ENCODE assay signal across 9 cellular contexts in the genomic region with DNA sequence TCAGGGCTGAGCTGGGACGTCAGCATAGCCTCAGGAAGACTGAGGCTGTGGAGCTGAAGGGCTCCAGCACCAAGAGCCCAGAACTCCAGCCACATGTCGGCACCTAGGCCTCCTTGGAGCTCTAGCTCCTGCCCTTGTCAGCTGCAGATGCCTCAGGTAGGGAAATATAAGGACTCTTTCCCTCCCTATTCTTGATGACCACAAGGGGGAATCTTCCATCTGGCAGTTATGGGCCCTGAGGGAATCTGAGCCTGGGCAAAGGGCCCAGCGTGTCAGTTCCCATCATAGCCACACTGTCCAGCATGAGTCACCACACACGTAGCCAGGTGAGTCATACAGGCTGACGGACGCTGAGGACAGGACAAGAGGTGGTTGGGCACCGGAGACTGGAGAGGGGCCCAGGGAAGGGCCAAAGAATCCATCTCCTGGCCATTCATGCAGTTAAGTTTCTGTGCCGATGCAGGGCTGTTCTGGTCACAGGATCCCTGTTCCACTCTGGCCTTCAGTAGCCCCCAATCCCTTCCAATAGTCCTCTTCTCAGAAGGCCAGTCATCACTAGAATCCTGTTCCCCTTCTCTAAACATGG. TPM values are rescaled to one million over a fixed set of nuclear protein-coding genes. Genes with fewer than 3 reads are reported as not detected.
A peak's percentile ranks its signal among the peaks of the same experiment; 100 is the strongest.
DNase-seq lines count a peak whose midpoint lies in the region; ATAC-seq and TF ChIP-seq lines count a peak whose summit lies in the region.
"Had no signal": no experiment of that assay in that cellular context is flagged by ENCODE, and none has a peak within 500 bp of the region (broad histone marks: within the 10 kb centered on the region; RNA-seq: fewer than 3 reads in every experiment).

No MANE protein-coding gene starts in this region.

- H3K9me3 Mint-ChIP-seq in activated CD8-positive, alpha-beta T cell treated with anti-CD3 and anti-CD28 coated beads for 36 hours, result no peaks in the 10 kb centered on the region
- H3K9me3 Mint-ChIP-seq in activated CD8-positive, alpha-beta T cell treated with anti-CD3 and anti-CD28 coated beads, Interleukin-2, amount 10 ng/mL, durations not matched to agents 7 days and 5 days (ENCODE audit: insufficient read depth), result no peaks in the 10 kb centered on the region
- H3K9me3 Mint-ChIP-seq in neural crest cell, result no peaks in the 10 kb centered on the region
- H3K9me3 Mint-ChIP-seq: central memory CD8-positive, alpha-beta T cell had no signal

- intact Hi-C loops in activated CD8-positive, alpha-beta T cell treated with anti-CD3 and anti-CD28 coated beads for 36 hours (cut with micrococcal nuclease), result loop anchor here (5.0 kb wide), 1 partner anchor 36 kb away; the partner anchor contains the start of gene GTF3C2

- peak overlapping the region; percentile 97 for H3K4me3 Mint-ChIP-seq in activated CD8-positive, alpha-beta T cell treated with anti-CD3 and anti-CD28 coated beads for 36 hours
- H3K4me3 Mint-ChIP-seq in activated CD8-positive, alpha-beta T cell treated with anti-CD3 and anti-CD28 coated beads, Interleukin-2, amount 10 ng/mL, durations not matched to agents 7 days and 5 days, result no peak overlapping the region
- peak overlapping the region; percentile 93 for H3K4me3 Mint-ChIP-seq in neural crest cell

- H3K36me3 Mint-ChIP-seq in activated CD8-positive, alpha-beta T cell treated with anti-CD3 and anti-CD28 coated beads for 36 hours (ENCODE audit: low read depth), result peaks cover 16% of the 10 kb centered on the region
- peaks cover 16% of the 10 kb centered on the region for H3K36me3 Mint-ChIP-seq in activated CD8-positive, alpha-beta T cell treated with anti-CD3 and anti-CD28 coated beads, Interleukin-2, amount 10 ng/mL, durations not matched to agents 7 days and 5 days (ENCODE audit: low read depth)
- H3K36me3 Mint-ChIP-seq in neural crest cell (ENCODE audit: low read depth), result no peaks in the 10 kb centered on the region

- CTCF ChIA-PET in activated CD8-positive, alpha-beta T cell treated with anti-CD3 and anti-CD28 coated beads for 36 hours (lab: Charles Lee), result interaction anchor here (0.8 to 3.5 kb wide), 4 partner anchors 12 to 360 kb away, joined by 3 to 20 read pairs (median 4); no protein-coding TSS in a partner anchor
- CTCF ChIA-PET in activated CD8-positive, alpha-beta T cell treated with anti-CD3 and anti-CD28 coated beads, Interleukin-2, amount 10 ng/mL, durations not matched to agents 7 days and 5 days (lab: Charles Lee), result interaction anchor here (1.2 to 4.2 kb wide), 5 partner anchors 10 to 110 kb away, joined by 3 to 36 read pairs (median 3); partner anchors contain the start of genes EIF2B4 and SNX17

- POLR2A ChIA-PET in activated CD8-positive, alpha-beta T cell treated with anti-CD3 and anti-CD28 coated beads for 36 hours (lab: Charles Lee), result interaction anchor here (1.0 to 2.6 kb wide), 2 partner anchors 9 to 31 kb away, joined by 4 to 13 read pairs; no protein-coding TSS in a partner anchor
- POLR2A ChIA-PET in activated CD8-positive, alpha-beta T cell treated with anti-CD3 and anti-CD28 coated beads, Interleukin-2, amount 10 ng/mL, durations not matched to agents 7 days and 5 days (lab: Charles Lee), result no interaction called here

- no peak for TF ChIP-seq CTCF in activated CD8-positive, alpha-beta T cell treated with anti-CD3 and anti-CD28 coated beads for 36 hours (IDR thresholded peaks at IDR 0.05)
- TF ChIP-seq CTCF in neural crest cell (conservative IDR thresholded peaks at IDR 0.05), result peak; percentile 46

- DNase-seq in activated CD8-positive, alpha-beta T cell treated with anti-CD3 and anti-CD28 coated beads for 36 hours, result no peak
- no peak for DNase-seq in activated CD8-positive, alpha-beta T cell treated with anti-CD3 and anti-CD28 coated beads, Interleukin-2, amount 10 ng/mL, durations not matched to agents 7 days and 5 days
- DNase-seq in RPMI7951 (ENCODE audit: low read depth) (peak; percentile 99), neural crest cell (ENCODE audit: low read depth, low spot score) (no peak), NK-92 (lab: John Stamatoyannopoulos, UW; ENCODE audit: unreplicated experiment) (no peak), NCI-H2107 treated with DMSO at 0.1 percent for 48 hours (lab: John Stamatoyannopoulos, UW; ENCODE audit: unreplicated experiment) (no peak)

- peaks cover 21% of the 10 kb centered on the region for H3K4me1 Mint-ChIP-seq in activated CD8-positive, alpha-beta T cell treated with anti-CD3 and anti-CD28 coated beads for 36 hours (ENCODE audit: low read depth)
- H3K4me1 Mint-ChIP-seq in activated CD8-positive, alpha-beta T cell treated with anti-CD3 and anti-CD28 coated beads, Interleukin-2, amount 10 ng/mL, durations not matched to agents 7 days and 5 days (ENCODE audit: low read depth), result peaks cover 22% of the 10 kb centered on the region
- peaks cover 25% of the 10 kb centered on the region for H3K4me1 Mint-ChIP-seq in neural crest cell

- no peak for ATAC-seq in activated CD8-positive, alpha-beta T cell treated with anti-CD3 and anti-CD28 coated beads for 36 hours
- no peak for ATAC-seq in activated CD8-positive, alpha-beta T cell treated with anti-CD3 and anti-CD28 coated beads, Interleukin-2, amount 10 ng/mL, durations not matched to agents 7 days and 5 days
- ATAC-seq in esophagus mucosa, result peak; percentile 77
- ATAC-seq in HG02852 (IDR thresholded peaks at IDR 0.05; ENCODE audit: unreplicated experiment), result no peak

- H3K27me3 Mint-ChIP-seq in activated CD8-positive, alpha-beta T cell treated with anti-CD3 and anti-CD28 coated beads for 36 hours, result no peaks in the 10 kb centered on the region
- no peaks in the 10 kb centered on the region for H3K27me3 Mint-ChIP-seq in activated CD8-positive, alpha-beta T cell treated with anti-CD3 and anti-CD28 coated beads, Interleukin-2, amount 10 ng/mL, durations not matched to agents 7 days and 5 days (ENCODE audit: low read depth)
- H3K27me3 Mint-ChIP-seq in neural crest cell (ENCODE audit: low read depth), result no peaks in the 10 kb centered on the region
- H3K27me3 Mint-ChIP-seq: central memory CD8-positive, alpha-beta T cell had no signal

- H3K27ac Mint-ChIP-seq in activated CD8-positive, alpha-beta T cell treated with anti-CD3 and anti-CD28 coated beads for 36 hours, result no peak overlapping the region
- no peak overlapping the region for H3K27ac Mint-ChIP-seq in activated CD8-positive, alpha-beta T cell treated with anti-CD3 and anti-CD28 coated beads, Interleukin-2, amount 10 ng/mL, durations not matched to agents 7 days and 5 days
- no peak overlapping the region for H3K27ac Mint-ChIP-seq in neural crest cell (ENCODE audit: unreplicated experiment)

RNA-seq across cellular contexts. Expression of gene MPV17, which starts 1.8 kb away (rescaled TPM):
- total RNA-seq in activated CD8-positive, alpha-beta T cell treated with anti-CD3 and anti-CD28 coated beads for 36 hours, result 10 to 100 TPM; 72.3 to 85.1 TPM
- total RNA-seq in activated CD8-positive, alpha-beta T cell treated with anti-CD3 and anti-CD28 coated beads, Interleukin-2, amount 10 ng/mL, durations not matched to agents 7 days and 5 days, result 10 to 100 TPM; 78.0 to 80.5 TPM
- total RNA-seq in RPMI7951 (2014; rRNA removed; shearing (Covaris generic)), result 99.4 and 124 TPM in 2 replicates
- total RNA-seq in esophagus mucosa, result 42.7 TPM
- 84.5 and 90.7 TPM in 2 replicates for total RNA-seq in neural crest cell

RNA-seq across cellular contexts. Expression of gene UCN, which starts 12.8 kb away (rescaled TPM):
- 1 to 10 TPM; 2.5 to 2.7 TPM for total RNA-seq in activated CD8-positive, alpha-beta T cell treated with anti-CD3 and anti-CD28 coated beads for 36 hours
- total RNA-seq in activated CD8-positive, alpha-beta T cell treated with anti-CD3 and anti-CD28 coated beads, Interleukin-2, amount 10 ng/mL, durations not matched to agents 7 days and 5 days, result 1 to 10 TPM; 2.2 to 2.6 TPM
- total RNA-seq in RPMI7951 (2014; rRNA removed; shearing (Covaris generic)), result 0.48 and 2.1 TPM in 2 replicates
- 0.56 TPM for total RNA-seq in esophagus mucosa
- total RNA-seq in neural crest cell, result 1.6 and 1.9 TPM in 2 replicates

RNA-seq across cellular contexts. Expression of gene GTF3C2, which starts 35.5 kb away (rescaled TPM):
- total RNA-seq in activated CD8-positive, alpha-beta T cell treated with anti-CD3 and anti-CD28 coated beads for 36 hours, result 10 to 100 TPM; 57.6 to 63.6 TPM
- 10 to 100 TPM; 60.9 to 62.6 TPM for total RNA-seq in activated CD8-positive, alpha-beta T cell treated with anti-CD3 and anti-CD28 coated beads, Interleukin-2, amount 10 ng/mL, durations not matched to agents 7 days and 5 days
- 38.0 and 44.2 TPM in 2 replicates for total RNA-seq in RPMI7951 (2014; rRNA removed; shearing (Covaris generic))
- 50.8 TPM for total RNA-seq in esophagus mucosa
- total RNA-seq in neural crest cell, result 109 and 114 TPM in 2 replicates

RNA-seq across cellular contexts. Expression of gene TRIM54, which starts 38.8 kb away (rescaled TPM):
- total RNA-seq in activated CD8-positive, alpha-beta T cell treated with anti-CD3 and anti-CD28 coated beads for 36 hours, result under 1 TPM; 0.16 to 0.23 TPM
- total RNA-seq in activated CD8-positive, alpha-beta T cell treated with anti-CD3 and anti-CD28 coated beads, Interleukin-2, amount 10 ng/mL, durations not matched to agents 7 days and 5 days, result under 1 TPM; 0.26 to 0.31 TPM
- total RNA-seq in RPMI7951 (2014; rRNA removed; shearing (Covaris generic)), result 0.10 TPM in 1 of 2 replicates, not detected in the other
- total RNA-seq in esophagus mucosa (0.16 TPM), neural crest cell (not detected in 2 replicates)

RNA-seq across cellular contexts. Expression of gene DNAJC5G, which starts 45.8 kb away (rescaled TPM):
- total RNA-seq in activated CD8-positive, alpha-beta T cell treated with anti-CD3 and anti-CD28 coated beads for 36 hours, result not detected
- total RNA-seq in activated CD8-positive, alpha-beta T cell treated with anti-CD3 and anti-CD28 coated beads, Interleukin-2, amount 10 ng/mL, durations not matched to agents 7 days and 5 days, result not detected
- not detected in 2 replicates for total RNA-seq in RPMI7951 (2014; rRNA removed; shearing (Covaris generic))
- total RNA-seq in esophagus mucosa (not detected), neural crest cell (not detected in 2 replicates)
